In genomic region chr4:84877051-84877833, GRCh38 we compare ENCODE assay signal across 1 cellular context.
TF ChIP-seq lines count a peak whose summit lies in the region.

No MANE protein-coding gene starts in this region.

TF ChIP-seq in IMR-90, 13 proteins besides CTCF, POLR2A, EP300 and RAD21 (continued from another document):
- TF ChIP-seq USF2 (IDR thresholded peaks at IDR 0.05; ENCODE audit: low read depth, low read length): no peak
